In the genomic region with DNA sequence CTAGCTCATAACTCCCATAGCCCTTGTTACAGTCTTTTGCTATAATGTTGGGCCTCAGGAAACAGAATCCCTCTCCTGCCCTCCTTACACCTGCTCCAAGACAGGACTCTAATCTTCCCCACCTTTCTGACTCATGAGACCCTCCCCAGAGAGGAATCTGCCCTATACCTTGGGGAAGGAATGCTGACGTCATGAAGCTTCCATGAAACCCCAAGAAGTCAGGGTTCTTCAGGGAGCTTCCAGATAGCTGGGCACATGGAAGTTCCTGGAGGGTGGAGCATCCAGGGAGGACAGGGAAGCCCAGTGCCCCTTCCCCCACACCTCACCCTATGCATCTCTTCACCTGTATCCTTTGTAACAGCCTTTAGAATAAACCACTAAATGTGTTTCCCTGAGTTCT, we compare ENCODE assay signal across 21 cellular contexts.
A peak's percentile ranks its signal among the peaks of the same experiment; 100 is the strongest.
DNase-seq lines count a peak whose midpoint lies in the region; ATAC-seq, FAIRE-seq and TF ChIP-seq lines count a peak whose summit lies in the region.
"Had no signal": no experiment of that assay in that cellular context is flagged by ENCODE, and none has a peak within 500 bp of the region (broad histone marks: within the 10 kb centered on the region; RNA-seq: fewer than 3 reads in every experiment).

No MANE protein-coding gene starts in this region.

- DNase-seq in A549 (ENCODE audit: low read depth in 1 of 2, low spot score in 1 of 2) = no peak
- DNase-seq in Karpas-422 = no peak
- no peak for DNase-seq in bronchial epithelial cell (ENCODE audit: low read depth)
- no peak for DNase-seq in neural progenitor cell (ENCODE audit: low spot score)
- DNase-seq in NCI-H2081 treated with DMSO at 0.1 percent for 48 hours (lab: John Stamatoyannopoulos, UW) = no peak
- DNase-seq in head of caudate nucleus = no peak
- DNase-seq: activated CD4-positive, alpha-beta memory T cell treated with anti-CD3 and anti-CD28 coated beads for 36 hours; activated naive CD4-positive, alpha-beta T cell treated with anti-CD3 and anti-CD28 coated beads, Interleukin-2, amount 10 ng/mL, durations not matched to agents 7 days and 5 days; activated T-cell treated with anti-CD3 and anti-CD28 coated beads, Interleukin-2, amount 50 U/mL, for 1 hour; aorta; effector memory CD8-positive, alpha-beta T cell; kidney; naive B cell; NCI-H1105; NCI-H69; SIG-M5; stimulated activated CD4-positive, alpha-beta T cell treated with anti-CD3 and anti-CD28 coated beads, Interleukin-2, amount 100 ng/mL, for 24 hours; uterus had no signal

- no peaks in the 10 kb centered on the region for H3F3A ChIP-seq in neural progenitor cell (ENCODE audit: low read depth)

- no peak for TF ChIP-seq RAD21 in A549 (conservative IDR thresholded peaks at IDR 0.05 in 1 of 2, IDR thresholded peaks at IDR 0.05 in 1 of 2)

- H3K79me2 ChIP-seq in Karpas-422 (ENCODE audit: low read length) = no peaks in the 10 kb centered on the region
- H3K79me2 ChIP-seq in neural progenitor cell (ENCODE audit: low read depth) = no peaks in the 10 kb centered on the region

- H3K4me1 Mint-ChIP-seq in neural progenitor cell = peaks cover 27% of the 10 kb centered on the region
- H3K4me1 Mint-ChIP-seq: activated naive CD4-positive, alpha-beta T cell treated with anti-CD3 and anti-CD28 coated beads, Interleukin-2, amount 10 ng/mL, durations not matched to agents 7 days and 5 days; naive B cell had no signal

- no peak for TF ChIP-seq POLR2A in A549 (IDR thresholded peaks at IDR 0.05; ENCODE audit: low read length)

- H3K36me3 Mint-ChIP-seq in neural progenitor cell = peaks cover 5% of the 10 kb centered on the region
- H3K36me3 Mint-ChIP-seq: activated CD4-positive, alpha-beta memory T cell treated with anti-CD3 and anti-CD28 coated beads for 36 hours; activated naive CD4-positive, alpha-beta T cell treated with anti-CD3 and anti-CD28 coated beads, Interleukin-2, amount 10 ng/mL, durations not matched to agents 7 days and 5 days; naive B cell had no signal

- H3K9me3 Mint-ChIP-seq in neural progenitor cell = peaks cover 9% of the 10 kb centered on the region
- H3K9me3 Mint-ChIP-seq: activated CD4-positive, alpha-beta memory T cell treated with anti-CD3 and anti-CD28 coated beads for 36 hours; effector memory CD8-positive, alpha-beta T cell; T-helper 1 cell treated with Interleukin-12 subunit alpha and Interleukin-12 subunit beta and Interleukin-4 antibody, amounts not matched to agents 30 μg/mL and 1 μg/mL, for 36 hours had no signal

- H3K4me3 ChIP-seq in A549 (no peak overlapping the region), Karpas-422 (ENCODE audit: low read length) (0 out of 2 replicates have a peak overlapping the region, but pooled peaks have one; percentile 45), bronchial epithelial cell (ENCODE audit: low read depth, low read length) (no peak overlapping the region), neural progenitor cell (no peak overlapping the region)
- H3K4me3 ChIP-seq: uterus had no signal

- H3K4me2 ChIP-seq in A549 (peak overlapping the region; percentile 77), Karpas-422 (ENCODE audit: low read depth, low read length, poor library complexity, severe bottlenecking) (peak overlapping the region; percentile 71), neural progenitor cell (no peak overlapping the region)

- H3K9me3 ChIP-seq in A549 (no peaks in the 10 kb centered on the region), Karpas-422 (ENCODE audit: low read length) (no peaks in the 10 kb centered on the region), neural progenitor cell (ENCODE audit: low read depth) (no peaks in the 10 kb centered on the region)
- H3K9me3 ChIP-seq: uterus had no signal

- no peak overlapping the region for H3K4me3 Mint-ChIP-seq in neural progenitor cell
- H3K4me3 Mint-ChIP-seq: activated CD4-positive, alpha-beta memory T cell treated with anti-CD3 and anti-CD28 coated beads for 36 hours; activated naive CD4-positive, alpha-beta T cell treated with anti-CD3 and anti-CD28 coated beads, Interleukin-2, amount 10 ng/mL, durations not matched to agents 7 days and 5 days; effector memory CD8-positive, alpha-beta T cell; T-helper 1 cell treated with Interleukin-12 subunit alpha and Interleukin-12 subunit beta and Interleukin-4 antibody, amounts not matched to agents 30 μg/mL and 1 μg/mL, for 36 hours had no signal

- TF ChIP-seq CTCF in A549 (IDR thresholded peaks at IDR 0.05) (no peak), bronchial epithelial cell (IDR thresholded peaks at IDR 0.05; ENCODE audit: insufficient read depth, low read length, severe bottlenecking) (no peak), neural progenitor cell (IDR thresholded peaks at IDR 0.05) (no peak)

- H3K9ac ChIP-seq in Karpas-422 (ENCODE audit: low read length) (peak overlapping the region; percentile 42), neural progenitor cell (no peak overlapping the region)

- no peaks in the 10 kb centered on the region for H3K9me2 ChIP-seq in Karpas-422 (replicated peaks; ENCODE audit: insufficient read depth, low read length)

- TF ChIP-seq EP300 in A549 (IDR thresholded peaks at IDR 0.05) = no peak

- peaks cover 4% of the 10 kb centered on the region for H3K27me3 Mint-ChIP-seq in neural progenitor cell (ENCODE audit: insufficient read depth, low read depth)
- H3K27me3 Mint-ChIP-seq: activated CD4-positive, alpha-beta memory T cell treated with anti-CD3 and anti-CD28 coated beads for 36 hours; activated naive CD4-positive, alpha-beta T cell treated with anti-CD3 and anti-CD28 coated beads, Interleukin-2, amount 10 ng/mL, durations not matched to agents 7 days and 5 days; effector memory CD8-positive, alpha-beta T cell had no signal

- no peaks in the 10 kb centered on the region; the same call in 1 of the 2 replicates for H3K27me3 ChIP-seq in Karpas-422 (ENCODE audit: low read length)
- H3K27me3 ChIP-seq in bronchial epithelial cell (ENCODE audit: control insufficient read depth, insufficient read depth, low read length) = no peaks in the 10 kb centered on the region
- H3K27me3 ChIP-seq in neural progenitor cell = no peaks in the 10 kb centered on the region
- H3K27me3 ChIP-seq: uterus had no signal

- peak overlapping the region; percentile 61 for H3K27ac Mint-ChIP-seq in neural progenitor cell
- H3K27ac Mint-ChIP-seq: activated CD4-positive, alpha-beta memory T cell treated with anti-CD3 and anti-CD28 coated beads for 36 hours; activated naive CD4-positive, alpha-beta T cell treated with anti-CD3 and anti-CD28 coated beads, Interleukin-2, amount 10 ng/mL, durations not matched to agents 7 days and 5 days; effector memory CD8-positive, alpha-beta T cell; naive B cell; T-helper 1 cell treated with Interleukin-12 subunit alpha and Interleukin-12 subunit beta and Interleukin-4 antibody, amounts not matched to agents 30 μg/mL and 1 μg/mL, for 36 hours had no signal

- POLR2A ChIA-PET in A549 (lab: Yijun Ruan, JAX) = interaction anchor here (0.8 to 1.2 kb wide), 2 partner anchors 15 to 285 kb away, joined by 3 to 6 read pairs; a partner anchor contains a TSS

- FAIRE-seq in A549 (lab: Jason Lieb, UNC) (no peak), bronchial epithelial cell (lab: Jason Lieb, UNC) (peak; percentile 36)
- FAIRE-seq: kidney had no signal

- ATAC-seq in A549 = no peak
- no peak for ATAC-seq in HG03342 (IDR thresholded peaks at IDR 0.05; ENCODE audit: unreplicated experiment)
- ATAC-seq in HG03432 (IDR thresholded peaks at IDR 0.05; ENCODE audit: unreplicated experiment) = no peak
- ATAC-seq: effector memory CD8-positive, alpha-beta T cell had no signal

- H3K4me1 ChIP-seq in A549 = peaks cover 77% of the 10 kb centered on the region
- H3K4me1 ChIP-seq in Karpas-422 (ENCODE audit: low read length) = peaks cover 80% of the 10 kb centered on the region
- peaks cover 4% of the 10 kb centered on the region for H3K4me1 ChIP-seq in neural progenitor cell

- intact Hi-C loops in head of caudate nucleus (cut with DNase I) = no loop called here

- no peak overlapping the region for H2AFZ ChIP-seq in Karpas-422 (ENCODE audit: low read length)
- no peak overlapping the region for H2AFZ ChIP-seq in neural progenitor cell (replicated peaks)

- WGBS in A549 (ENCODE audit: missing lambda C conversion rate) = 92% methylated on average over 1 of the region's 1 CpG

- H3K36me3 ChIP-seq in Karpas-422 (ENCODE audit: insufficient read depth, low read length) (no peaks in the 10 kb centered on the region), bronchial epithelial cell (ENCODE audit: control insufficient read depth, insufficient read depth, low read length) (peaks cover 12% of the 10 kb centered on the region), neural progenitor cell (no peaks in the 10 kb centered on the region)
- H3K36me3 ChIP-seq: uterus had no signal

- H4K20me1 ChIP-seq in Karpas-422 (ENCODE audit: insufficient read depth, low read depth, low read length) = no peaks in the 10 kb centered on the region
- H4K20me1 ChIP-seq in neural progenitor cell (ENCODE audit: low read depth) = no peaks in the 10 kb centered on the region

- H3K27ac ChIP-seq in A549 = peak overlapping the region; percentile 73 to 76
- H3K27ac ChIP-seq in Karpas-422 (ENCODE audit: low read length) = peak overlapping the region; percentile 96
- H3K27ac ChIP-seq in neural progenitor cell = no peak overlapping the region
- H3K27ac ChIP-seq: uterus had no signal

- CTCF ChIA-PET in A549 (lab: Yijun Ruan, JAX) = interaction anchor here (1.4 kb wide), 1 partner anchor 11 kb away, joined by 4 read pairs; no protein-coding TSS in a partner anchor

TF ChIP-seq in A549, 52 proteins besides CTCF, POLR2A, EP300 and RAD21:
- TF ChIP-seq, protein P1, sequence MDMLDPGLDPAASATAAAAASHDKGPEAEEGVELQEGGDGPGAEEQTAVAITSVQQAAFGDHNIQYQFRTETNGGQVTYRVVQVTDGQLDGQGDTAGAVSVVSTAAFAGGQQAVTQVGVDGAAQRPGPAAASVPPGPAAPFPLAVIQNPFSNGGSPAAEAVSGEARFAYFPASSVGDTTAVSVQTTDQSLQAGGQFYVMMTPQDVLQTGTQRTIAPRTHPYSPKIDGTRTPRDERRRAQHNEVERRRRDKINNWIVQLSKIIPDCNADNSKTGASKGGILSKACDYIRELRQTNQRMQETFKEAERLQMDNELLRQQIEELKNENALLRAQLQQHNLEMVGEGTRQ (IDR thresholded peaks at IDR 0.05) = no peak
- TF ChIP-seq KDM5A (IDR thresholded peaks at IDR 0.05) = no peak
- peak; percentile 26 for TF ChIP-seq MAFK (IDR thresholded peaks at IDR 0.05; ENCODE audit: partially characterized antibody)
- TF ChIP-seq, protein P2, sequence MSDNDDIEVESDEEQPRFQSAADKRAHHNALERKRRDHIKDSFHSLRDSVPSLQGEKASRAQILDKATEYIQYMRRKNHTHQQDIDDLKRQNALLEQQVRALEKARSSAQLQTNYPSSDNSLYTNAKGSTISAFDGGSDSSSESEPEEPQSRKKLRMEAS (IDR thresholded peaks at IDR 0.05) = no peak
